Comparison of ENCODE assay signal across 28 cellular contexts in genomic region chr7:156532016-156532602, GRCh38.
"Had no signal": no experiment of that assay in that cellular context is flagged by ENCODE, and none has a peak within 500 bp of the region (broad histone marks: within the 10 kb centered on the region; RNA-seq: fewer than 3 reads in every experiment).

No MANE protein-coding gene starts in this region.

- H3K4me1 Mint-ChIP-seq: naive thymus-derived CD4-positive, alpha-beta T cell; natural killer cell; neural progenitor cell; stimulated activated memory B cell treated with anti-CD40 and anti-IgM and Interleukin-4, amounts not matched to agents 10 μg/mL and 1 μg/mL and 100 μg/mL, for 72 hours had no signal

- H3K27ac ChIP-seq: neural progenitor cell, ovary, parathyroid adenoma, psoas muscle, stomach, thoracic aorta, thyroid gland, tibial nerve, upper lobe of left lung, vagina had no signal

- H2AFZ ChIP-seq: neural progenitor cell, parathyroid adenoma had no signal

- H3K79me2 ChIP-seq: parathyroid adenoma had no signal

- ATAC-seq: naive thymus-derived CD4-positive, alpha-beta T cell; natural killer cell; psoas muscle; right cardiac atrium; sciatic nerve; stimulated activated memory B cell treated with anti-CD40 and anti-IgM and Interleukin-4, amounts not matched to agents 10 μg/mL and 1 μg/mL and 100 μg/mL, for 72 hours had no signal

- FAIRE-seq: small intestine, urothelium cell line had no signal

- H3K36me3 Mint-ChIP-seq: naive thymus-derived CD4-positive, alpha-beta T cell; natural killer cell; neural progenitor cell; stimulated activated memory B cell treated with anti-CD40 and anti-IgM and Interleukin-4, amounts not matched to agents 10 μg/mL and 1 μg/mL and 100 μg/mL, for 72 hours had no signal

- H3K9me3 Mint-ChIP-seq: naive thymus-derived CD4-positive, alpha-beta T cell; natural killer cell; nephron; neural progenitor cell; stimulated activated naive CD8-positive, alpha-beta T cell treated with anti-CD3 and anti-CD28 coated beads, Interleukin-15, Interleukin-2, amounts not matched to agents 100 ng/mL and 50 ng/mL, for 24 hours had no signal

- H3K4me3 ChIP-seq: neural progenitor cell, ovary, psoas muscle, stomach, thoracic aorta, thyroid gland, tibial nerve, upper lobe of left lung, vagina had no signal

- H3K27ac Mint-ChIP-seq: naive thymus-derived CD4-positive, alpha-beta T cell; natural killer cell; neural progenitor cell; progenitor cell of endocrine pancreas; stimulated activated memory B cell treated with anti-CD40 and anti-IgM and Interleukin-4, amounts not matched to agents 10 μg/mL and 1 μg/mL and 100 μg/mL, for 72 hours; stimulated activated naive CD8-positive, alpha-beta T cell treated with anti-CD3 and anti-CD28 coated beads, Interleukin-15, Interleukin-2, amounts not matched to agents 100 ng/mL and 50 ng/mL, for 24 hours had no signal

- H3K9ac ChIP-seq: neural progenitor cell, parathyroid adenoma had no signal

- H3K36me3 ChIP-seq: neural progenitor cell, ovary, stomach, thoracic aorta, thyroid gland, upper lobe of left lung, vagina had no signal

- H3K27me3 ChIP-seq: neural progenitor cell, ovary, stomach, thyroid gland, tibial nerve, upper lobe of left lung, vagina had no signal

- H3K4me3 Mint-ChIP-seq: naive thymus-derived CD4-positive, alpha-beta T cell; natural killer cell; neural progenitor cell; stimulated activated memory B cell treated with anti-CD40 and anti-IgM and Interleukin-4, amounts not matched to agents 10 μg/mL and 1 μg/mL and 100 μg/mL, for 72 hours; stimulated activated naive CD8-positive, alpha-beta T cell treated with anti-CD3 and anti-CD28 coated beads, Interleukin-15, Interleukin-2, amounts not matched to agents 100 ng/mL and 50 ng/mL, for 24 hours had no signal

- H3K4me2 ChIP-seq: neural progenitor cell had no signal

- DNase-seq: naive thymus-derived CD4-positive, alpha-beta T cell; natural killer cell; occipital lobe; ovary; posterior cingulate gyrus; psoas muscle; right cardiac atrium; small intestine; stimulated activated CD4-positive, alpha-beta T cell treated with anti-CD3 and anti-CD28 coated beads, Interleukin-15, amount 100 ng/mL, for 24 hours; stimulated activated CD4-positive, alpha-beta T cell treated with anti-CD3 and anti-CD28 coated beads, Interleukin-4, amount 100 ng/mL, for 1 hour; stimulated activated CD4-positive, alpha-beta T cell treated with anti-CD3 and anti-CD28 coated beads, Interleukin-4, amount 100 ng/mL, for 4 hours; stimulated activated CD8-positive, alpha-beta memory T cell treated with anti-CD3 and anti-CD28 coated beads, Interleukin-4, amount 100 ng/mL, for 48 hours; stimulated activated naive CD4-positive, alpha-beta T cell treated with Interleukin-2 at 50 U/mL for 16 hours; stomach; thyroid gland; trophoblast cell; upper lobe of left lung had no signal

- H3K4me1 ChIP-seq: neural progenitor cell, parathyroid adenoma, psoas muscle, thyroid gland, tibial nerve, vagina had no signal

- H3K9me3 ChIP-seq: ovary, psoas muscle, stomach, thoracic aorta, thyroid gland, tibial nerve, upper lobe of left lung, vagina had no signal

- H3K27me3 Mint-ChIP-seq: progenitor cell of endocrine pancreas; stimulated activated naive CD8-positive, alpha-beta T cell treated with anti-CD3 and anti-CD28 coated beads, Interleukin-15, Interleukin-2, amounts not matched to agents 100 ng/mL and 50 ng/mL, for 24 hours had no signal
